In genomic region chr6:169160091-169160854, GRCh38 we compare ENCODE assay signal across 23 cellular contexts.
"Had no signal": no experiment of that assay in that cellular context is flagged by ENCODE, and none has a peak within 500 bp of the region (broad histone marks: within the 10 kb centered on the region; RNA-seq: fewer than 3 reads in every experiment).

No MANE protein-coding gene starts in this region.

- H3K4me3 ChIP-seq: heart left ventricle, mucosa of descending colon, neural progenitor cell, ovary, psoas muscle, skin epidermis, thyroid gland had no signal

- H3K27me3 ChIP-seq: heart left ventricle, neural progenitor cell, ovary, thyroid gland had no signal

- H3K4me1 ChIP-seq: neural progenitor cell, psoas muscle had no signal

- H3K36me3 ChIP-seq: heart left ventricle, neural progenitor cell, ovary, thyroid gland had no signal

- H3K9me3 ChIP-seq: heart left ventricle, mucosa of descending colon, ovary, psoas muscle, thyroid gland had no signal

- H3K27ac ChIP-seq: epithelial cell of prostate, heart left ventricle, neural progenitor cell, ovary, psoas muscle, thyroid gland had no signal

- H3K9ac ChIP-seq: neural progenitor cell had no signal

- ATAC-seq: activated T-cell treated with anti-CD3 and anti-CD28 coated beads, Interleukin-2, amount 50 U/mL, for 4 hours; heart left ventricle; left colon; mucosa of descending colon; psoas muscle; right cardiac atrium had no signal

- FAIRE-seq: bronchial epithelial cell, TTC549 had no signal

- DNase-seq: activated CD4-positive, alpha-beta T cell treated with anti-CD3 and anti-CD28 coated beads for 1 hour; activated CD8-positive, alpha-beta memory T cell treated with anti-CD3 and anti-CD28 coated beads, Interleukin-2, amount 50 U/mL, for 48 hours; activated naive CD4-positive, alpha-beta T cell treated with anti-CD3 and anti-CD28 coated beads for 36 hours; activated naive CD8-positive, alpha-beta T cell treated with anti-CD3 and anti-CD28 coated beads, Interleukin-2, amount 10 ng/mL, durations not matched to agents 7 days and 5 days; activated T-cell treated with anti-CD3 and anti-CD28 coated beads, Interleukin-2, amount 50 U/mL, for 4 hours; amniotic stem cell; cortex of kidney; heart left ventricle; islet precursor cell; left colon; mesenchymal stem cell; mucosa of descending colon; stimulated activated CD4-positive, alpha-beta T cell treated with anti-CD3 and anti-CD28 coated beads, Interleukin-1b, Interleukin-23, amount 100 ng/mL, for 48 hours; substantia nigra; thyroid gland had no signal
